ENCODE assay signal across 8 cellular contexts in the genomic region with DNA sequence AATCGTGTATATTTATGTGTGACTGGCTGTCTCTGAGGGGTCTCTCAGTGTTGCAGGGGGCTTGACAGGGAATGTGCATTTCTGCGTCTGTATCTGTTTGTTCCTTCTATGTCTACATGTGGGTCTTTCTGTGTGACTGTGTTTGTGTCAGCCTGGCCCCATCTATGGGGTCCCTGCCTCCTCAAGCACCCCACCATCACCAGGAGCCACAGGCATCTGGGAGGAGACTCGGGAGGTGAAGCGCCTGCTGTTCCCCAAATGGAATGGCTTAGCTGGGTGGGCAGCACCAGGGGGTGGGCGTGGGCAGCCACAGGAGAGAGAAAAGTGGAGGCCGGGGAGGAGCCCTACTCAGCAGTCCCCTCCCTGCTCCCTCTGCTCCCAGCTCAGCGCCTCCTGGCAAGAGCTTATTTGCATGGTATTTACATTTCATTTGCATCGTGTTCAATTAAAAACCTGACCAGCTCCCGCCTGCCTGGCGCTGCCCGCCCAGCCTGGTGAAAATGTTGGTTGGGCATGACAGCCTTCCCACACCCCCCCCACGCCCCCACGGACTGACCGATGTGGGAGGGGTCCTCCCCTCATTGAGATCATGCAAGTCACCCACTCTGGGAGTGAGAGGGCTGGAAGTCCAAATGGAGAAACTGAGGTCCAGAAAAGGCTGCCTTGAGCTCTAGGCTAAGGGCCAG. TPM values are rescaled to one million over a fixed set of nuclear protein-coding genes. Genes with fewer than 3 reads are reported as not detected.
A peak's percentile ranks its signal among the peaks of the same experiment; 100 is the strongest.
DNase-seq lines count a peak whose midpoint lies in the region; ATAC-seq, FAIRE-seq and TF ChIP-seq lines count a peak whose summit lies in the region.

No MANE protein-coding gene starts in this region.

- ATAC-seq in activated B cell treated with CpG ODN at 0.5 μM for 24 hours (ENCODE audit: low read depth) (peak; percentile 22), Right ventricle myocardium superior (ENCODE audit: poor library complexity) (peak; percentile 66)
- ATAC-seq in activated naive CD8-positive, alpha-beta T cell treated with anti-CD3 and anti-CD28 coated beads, Interleukin-2, amount 50 U/mL, for 24 hours: no peak

- intact Hi-C loops in activated B cell treated with CpG ODN at 0.5 μM for 24 hours (cut with micrococcal nuclease) (loop anchor here (10.0 kb wide), 1 partner anchor 266 kb away; no protein-coding TSS in a partner anchor), Right ventricle myocardium superior (cut with DNase I) (no loop called here)

- TF ChIP-seq CTCF in activated B cell treated with CpG ODN at 0.5 μM for 24 hours (IDR thresholded peaks at IDR 0.05): no peak

- no peaks in the 10 kb centered on the region for H3K9me3 Mint-ChIP-seq in activated B cell treated with CpG ODN at 0.5 μM for 24 hours
- no peaks in the 10 kb centered on the region for H3K9me3 Mint-ChIP-seq in activated naive CD8-positive, alpha-beta T cell treated with anti-CD3 and anti-CD28 coated beads, Interleukin-2, amount 50 U/mL, for 24 hours

- CTCF ChIA-PET in activated B cell treated with CpG ODN at 0.5 μM for 24 hours (lab: Charles Lee): interaction anchor here (3.7 to 4.0 kb wide), 2 partner anchors 8 to 67 kb away, joined by 17 to 22 read pairs; no protein-coding TSS in a partner anchor

- peak overlapping the region; percentile 42 for H3K4me3 Mint-ChIP-seq in activated B cell treated with CpG ODN at 0.5 μM for 24 hours
- no peak overlapping the region for H3K4me3 Mint-ChIP-seq in activated naive CD8-positive, alpha-beta T cell treated with anti-CD3 and anti-CD28 coated beads, Interleukin-2, amount 50 U/mL, for 24 hours

- FAIRE-seq in HTR-8/SVneo (lab: Jason Lieb, UNC): no peak

- H3K27me3 Mint-ChIP-seq in activated B cell treated with CpG ODN at 0.5 μM for 24 hours: peaks cover 17% of the 10 kb centered on the region
- H3K27me3 Mint-ChIP-seq in activated naive CD8-positive, alpha-beta T cell treated with anti-CD3 and anti-CD28 coated beads, Interleukin-2, amount 50 U/mL, for 24 hours: peaks cover 16% of the 10 kb centered on the region

- peak overlapping the region; percentile 3 for H3K27ac Mint-ChIP-seq in activated B cell treated with CpG ODN at 0.5 μM for 24 hours
- H3K27ac Mint-ChIP-seq in activated naive CD8-positive, alpha-beta T cell treated with anti-CD3 and anti-CD28 coated beads, Interleukin-2, amount 50 U/mL, for 24 hours: no peak overlapping the region

- H3K36me3 Mint-ChIP-seq in activated B cell treated with CpG ODN at 0.5 μM for 24 hours (ENCODE audit: low read depth): no peaks in the 10 kb centered on the region
- H3K36me3 Mint-ChIP-seq in activated naive CD8-positive, alpha-beta T cell treated with anti-CD3 and anti-CD28 coated beads, Interleukin-2, amount 50 U/mL, for 24 hours (ENCODE audit: low read depth): no peaks in the 10 kb centered on the region

- DNase-seq in NCI-H345 (lab: John Stamatoyannopoulos, UW): peak; percentile 56
- no peak for DNase-seq in NCI-H345 treated with DMSO at 0.1 percent for 48 hours (lab: John Stamatoyannopoulos, UW; ENCODE audit: unreplicated experiment)
- DNase-seq in activated B cell treated with CpG ODN at 0.5 μM for 24 hours: no peak
- DNase-seq in Right ventricle myocardium superior: peak; percentile 91
- DNase-seq in pons (ENCODE audit: low spot score): peak; percentile 89
- no peak for DNase-seq in HTR-8/SVneo (ENCODE audit: insufficient read length, low spot score)
- DNase-seq in activated CD8-positive, alpha-beta memory T cell treated with anti-CD3 and anti-CD28 coated beads for 24 hours: no peak
- DNase-seq in activated naive CD8-positive, alpha-beta T cell treated with anti-CD3 and anti-CD28 coated beads, Interleukin-2, amount 50 U/mL, for 24 hours: no peak

- POLR2A ChIA-PET in activated B cell treated with CpG ODN at 0.5 μM for 24 hours (lab: Charles Lee): interaction anchor here (0.6 to 3.5 kb wide), 8 partner anchors 8 to 63 kb away, joined by 3 to 34 read pairs (median 4); no protein-coding TSS in a partner anchor

- H3K4me1 Mint-ChIP-seq in activated B cell treated with CpG ODN at 0.5 μM for 24 hours: peaks cover 58% of the 10 kb centered on the region
- H3K4me1 Mint-ChIP-seq in activated naive CD8-positive, alpha-beta T cell treated with anti-CD3 and anti-CD28 coated beads, Interleukin-2, amount 50 U/mL, for 24 hours: peaks cover 42% of the 10 kb centered on the region

RNA-seq across cellular contexts. Expression of a gene that starts 50.5 kb away (rescaled TPM):
- 94.9 and 115 TPM in 2 replicates for total RNA-seq in activated B cell treated with CpG ODN at 0.5 μM for 24 hours
- 67.3 TPM for total RNA-seq in Right ventricle myocardium superior

Comparison
In these comparisons a context has a peak if more than half of its experiments do, and no peak if none do; other contexts are left out.
1. DNase-seq: peak in NCI-H345 (single experiment), Right ventricle myocardium superior (single experiment) and pons (single experiment); none in NCI-H345 treated with DMSO at 0.1 percent for 48 hours (single experiment), activated B cell treated with CpG ODN at 0.5 μM for 24 hours (single experiment), HTR-8/SVneo (single experiment), activated CD8-positive, alpha-beta memory T cell treated with anti-CD3 and anti-CD28 coated beads for 24 hours (single experiment) and activated naive CD8-positive, alpha-beta T cell treated with anti-CD3 and anti-CD28 coated beads, Interleukin-2, amount 50 U/mL, for 24 hours (single experiment).